28 cellular contexts compared by ENCODE assay signal in genomic region chr1:95339377-95339776, GRCh38.
"Had no signal": no experiment of that assay in that cellular context is flagged by ENCODE, and none has a peak within 500 bp of the region (broad histone marks: within the 10 kb centered on the region; RNA-seq: fewer than 3 reads in every experiment).

No MANE protein-coding gene starts in this region.

- H3K27me3 ChIP-seq: adrenal gland, body of pancreas, esophagus squamous epithelium had no signal

- DNase-seq: activated CD4-positive, alpha-beta memory T cell treated with anti-CD3 and anti-CD28 coated beads for 36 hours; activated CD4-positive, alpha-beta T cell treated with anti-CD3 and anti-CD28 coated beads for 36 hours; activated CD4-positive, alpha-beta T cell treated with anti-CD3 and anti-CD28 coated beads, Interleukin-2, amount 10 ng/mL, durations not matched to agents 24 days and 14 days; activated CD4-positive, CD25-positive, alpha-beta regulatory T cell; activated CD4-positive, CD25-positive, alpha-beta regulatory T cell treated with anti-CD3 and anti-CD28 coated beads, Interleukin-2, amount 50 U/mL, for 72 hours; activated CD8-positive, alpha-beta memory T cell treated with anti-CD3 and anti-CD28 coated beads, Interleukin-2, amount 10 ng/mL, durations not matched to agents 7 days and 5 days; activated CD8-positive, alpha-beta memory T cell treated with anti-CD3 and anti-CD28 coated beads, Interleukin-2, amount 50 U/mL, for 4 hours; activated CD8-positive, alpha-beta T cell treated with anti-CD3 and anti-CD28 coated beads, Interleukin-2, amount 10 ng/mL, durations not matched to agents 7 days and 5 days; activated effector memory CD4-positive, alpha-beta T cell treated with anti-CD3 and anti-CD28 coated beads, Interleukin-2, amount 50 U/mL, for 16 hours; activated naive CD4-positive, alpha-beta T cell treated with anti-CD3 and anti-CD28 coated beads for 36 hours; activated naive CD8-positive, alpha-beta T cell treated with anti-CD3 and anti-CD28 coated beads for 36 hours; activated naive CD8-positive, alpha-beta T cell treated with anti-CD3 and anti-CD28 coated beads, Interleukin-2, amount 50 U/mL, for 24 hours; activated T-cell treated with anti-CD3 and anti-CD28 coated beads, Interleukin-2, amount 50 U/mL, for 1 hour; activated T-cell treated with anti-CD3 and anti-CD28 coated beads, Interleukin-2, amount 50 U/mL, for 48 hours; adrenal gland; amygdala; aorta; body of pancreas; dorsolateral prefrontal cortex; effector CD4-positive, alpha-beta T cell; effector memory CD8-positive, alpha-beta T cell; erythroblast; esophagus squamous epithelium; foreskin melanocyte; T-helper 1 cell; T-helper 17 cell; T1000 had no signal

- H3K27ac ChIP-seq: adrenal gland, body of pancreas, coronary artery, dorsolateral prefrontal cortex, esophagus squamous epithelium had no signal

- H3K36me3 ChIP-seq: adrenal gland, esophagus squamous epithelium had no signal

- H3K4me1 ChIP-seq: adrenal gland, body of pancreas, esophagus squamous epithelium had no signal

- ATAC-seq: activated CD4-positive, alpha-beta T cell treated with anti-CD3 and anti-CD28 coated beads for 36 hours; activated CD8-positive, alpha-beta memory T cell treated with anti-CD3 and anti-CD28 coated beads, Interleukin-2, amount 10 ng/mL, durations not matched to agents 7 days and 5 days; activated CD8-positive, alpha-beta T cell treated with anti-CD3 and anti-CD28 coated beads, Interleukin-2, amount 10 ng/mL, durations not matched to agents 7 days and 5 days; activated naive CD8-positive, alpha-beta T cell treated with anti-CD3 and anti-CD28 coated beads, Interleukin-2, amount 50 U/mL, for 24 hours; body of pancreas; effector memory CD8-positive, alpha-beta T cell; T-helper 17 cell had no signal

- H3K9me3 ChIP-seq: adrenal gland, body of pancreas, esophagus squamous epithelium had no signal

- H3K4me3 ChIP-seq: adrenal gland, body of pancreas, coronary artery, dorsolateral prefrontal cortex, esophagus squamous epithelium had no signal
